In the genomic region with DNA sequence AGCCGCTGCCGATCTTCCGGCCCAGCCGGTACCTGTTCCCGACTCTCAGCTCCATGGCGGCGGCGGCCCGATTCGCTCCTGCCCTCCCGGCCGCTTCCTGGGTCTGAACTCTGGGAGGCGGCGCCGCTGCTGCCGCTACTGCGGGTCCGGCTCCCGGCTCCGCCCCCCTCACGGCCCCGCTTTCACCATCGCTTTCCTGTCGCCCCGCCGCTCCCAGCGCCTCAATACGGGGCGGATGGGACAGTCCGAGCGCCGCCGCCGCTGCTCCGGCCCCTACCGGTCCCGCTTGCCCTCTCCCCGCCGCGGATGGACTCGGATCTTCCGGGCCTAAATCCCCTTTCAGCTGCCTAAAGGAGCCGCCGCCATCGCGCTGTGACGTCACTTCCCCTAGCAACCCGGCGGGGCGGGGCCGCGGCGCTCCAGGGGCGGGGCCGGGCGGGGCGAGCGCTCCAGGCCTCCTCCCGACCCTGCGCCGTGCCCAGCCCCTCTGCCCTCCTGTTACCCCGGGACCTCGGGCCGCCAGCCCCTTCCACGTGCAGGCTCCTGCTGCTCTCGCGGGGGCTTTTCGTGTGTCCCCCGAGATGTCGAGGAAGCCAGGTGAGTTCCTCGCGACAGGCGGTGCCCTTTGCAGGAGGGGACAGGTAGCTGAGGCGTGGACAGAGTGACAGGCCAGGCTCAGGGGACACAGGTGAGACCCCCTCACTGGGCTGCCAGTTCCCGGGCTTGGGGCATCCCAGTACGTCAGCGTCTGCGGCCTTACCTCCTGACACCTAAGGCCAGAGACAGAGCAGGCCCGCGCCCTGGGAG, we compare ENCODE assay signal across 1 cellular context.
A peak's percentile ranks its signal among the peaks of the same experiment; 100 is the strongest.
TF ChIP-seq lines count a peak whose summit lies in the region.

A gene (minus strand): TSS at position 374 of the 807 bp plus-strand sequence. CDS start 319 bp downstream, at position 55.

TF ChIP-seq in K562, 482 proteins besides CTCF, POLR2A, EP300 and RAD21 (continued from another document and continues in another):
- TF ChIP-seq, protein P1, sequence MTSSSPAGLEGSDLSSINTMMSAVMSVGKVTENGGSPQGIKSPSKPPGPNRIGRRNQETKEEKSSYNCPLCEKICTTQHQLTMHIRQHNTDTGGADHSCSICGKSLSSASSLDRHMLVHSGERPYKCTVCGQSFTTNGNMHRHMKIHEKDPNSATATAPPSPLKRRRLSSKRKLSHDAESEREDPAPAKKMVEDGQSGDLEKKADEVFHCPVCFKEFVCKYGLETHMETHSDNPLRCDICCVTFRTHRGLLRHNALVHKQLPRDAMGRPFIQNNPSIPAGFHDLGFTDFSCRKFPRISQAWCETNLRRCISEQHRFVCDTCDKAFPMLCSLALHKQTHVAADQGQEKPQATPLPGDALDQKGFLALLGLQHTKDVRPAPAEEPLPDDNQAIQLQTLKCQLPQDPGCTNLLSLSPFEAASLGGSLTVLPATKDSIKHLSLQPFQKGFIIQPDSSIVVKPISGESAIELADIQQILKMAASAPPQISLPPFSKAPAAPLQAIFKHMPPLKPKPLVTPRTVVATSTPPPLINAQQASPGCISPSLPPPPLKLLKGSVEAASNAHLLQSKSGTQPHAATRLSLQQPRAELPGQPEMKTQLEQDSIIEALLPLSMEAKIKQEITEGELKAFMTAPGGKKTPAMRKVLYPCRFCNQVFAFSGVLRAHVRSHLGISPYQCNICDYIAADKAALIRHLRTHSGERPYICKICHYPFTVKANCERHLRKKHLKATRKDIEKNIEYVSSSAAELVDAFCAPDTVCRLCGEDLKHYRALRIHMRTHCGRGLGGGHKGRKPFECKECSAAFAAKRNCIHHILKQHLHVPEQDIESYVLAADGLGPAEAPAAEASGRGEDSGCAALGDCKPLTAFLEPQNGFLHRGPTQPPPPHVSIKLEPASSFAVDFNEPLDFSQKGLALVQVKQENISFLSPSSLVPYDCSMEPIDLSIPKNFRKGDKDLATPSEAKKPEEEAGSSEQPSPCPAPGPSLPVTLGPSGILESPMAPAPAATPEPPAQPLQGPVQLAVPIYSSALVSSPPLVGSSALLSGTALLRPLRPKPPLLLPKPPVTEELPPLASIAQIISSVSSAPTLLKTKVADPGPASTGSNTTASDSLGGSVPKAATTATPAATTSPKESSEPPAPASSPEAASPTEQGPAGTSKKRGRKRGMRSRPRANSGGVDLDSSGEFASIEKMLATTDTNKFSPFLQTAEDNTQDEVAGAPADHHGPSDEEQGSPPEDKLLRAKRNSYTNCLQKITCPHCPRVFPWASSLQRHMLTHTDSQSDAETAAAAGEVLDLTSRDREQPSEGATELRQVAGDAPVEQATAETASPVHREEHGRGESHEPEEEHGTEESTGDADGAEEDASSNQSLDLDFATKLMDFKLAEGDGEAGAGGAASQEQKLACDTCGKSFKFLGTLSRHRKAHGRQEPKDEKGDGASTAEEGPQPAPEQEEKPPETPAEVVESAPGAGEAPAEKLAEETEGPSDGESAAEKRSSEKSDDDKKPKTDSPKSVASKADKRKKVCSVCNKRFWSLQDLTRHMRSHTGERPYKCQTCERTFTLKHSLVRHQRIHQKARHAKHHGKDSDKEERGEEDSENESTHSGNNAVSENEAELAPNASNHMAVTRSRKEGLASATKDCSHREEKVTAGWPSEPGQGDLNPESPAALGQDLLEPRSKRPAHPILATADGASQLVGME (CRISPR knock-in tag; IDR thresholded peaks at IDR 0.05) = no peak
- TF ChIP-seq, protein P2, sequence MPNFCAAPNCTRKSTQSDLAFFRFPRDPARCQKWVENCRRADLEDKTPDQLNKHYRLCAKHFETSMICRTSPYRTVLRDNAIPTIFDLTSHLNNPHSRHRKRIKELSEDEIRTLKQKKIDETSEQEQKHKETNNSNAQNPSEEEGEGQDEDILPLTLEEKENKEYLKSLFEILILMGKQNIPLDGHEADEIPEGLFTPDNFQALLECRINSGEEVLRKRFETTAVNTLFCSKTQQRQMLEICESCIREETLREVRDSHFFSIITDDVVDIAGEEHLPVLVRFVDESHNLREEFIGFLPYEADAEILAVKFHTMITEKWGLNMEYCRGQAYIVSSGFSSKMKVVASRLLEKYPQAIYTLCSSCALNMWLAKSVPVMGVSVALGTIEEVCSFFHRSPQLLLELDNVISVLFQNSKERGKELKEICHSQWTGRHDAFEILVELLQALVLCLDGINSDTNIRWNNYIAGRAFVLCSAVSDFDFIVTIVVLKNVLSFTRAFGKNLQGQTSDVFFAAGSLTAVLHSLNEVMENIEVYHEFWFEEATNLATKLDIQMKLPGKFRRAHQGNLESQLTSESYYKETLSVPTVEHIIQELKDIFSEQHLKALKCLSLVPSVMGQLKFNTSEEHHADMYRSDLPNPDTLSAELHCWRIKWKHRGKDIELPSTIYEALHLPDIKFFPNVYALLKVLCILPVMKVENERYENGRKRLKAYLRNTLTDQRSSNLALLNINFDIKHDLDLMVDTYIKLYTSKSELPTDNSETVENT (CRISPR knock-in tag; IDR thresholded peaks at IDR 0.05) = peak; percentile 43; the same call in 1 of the 2 replicates
- TF ChIP-seq, protein P3, sequence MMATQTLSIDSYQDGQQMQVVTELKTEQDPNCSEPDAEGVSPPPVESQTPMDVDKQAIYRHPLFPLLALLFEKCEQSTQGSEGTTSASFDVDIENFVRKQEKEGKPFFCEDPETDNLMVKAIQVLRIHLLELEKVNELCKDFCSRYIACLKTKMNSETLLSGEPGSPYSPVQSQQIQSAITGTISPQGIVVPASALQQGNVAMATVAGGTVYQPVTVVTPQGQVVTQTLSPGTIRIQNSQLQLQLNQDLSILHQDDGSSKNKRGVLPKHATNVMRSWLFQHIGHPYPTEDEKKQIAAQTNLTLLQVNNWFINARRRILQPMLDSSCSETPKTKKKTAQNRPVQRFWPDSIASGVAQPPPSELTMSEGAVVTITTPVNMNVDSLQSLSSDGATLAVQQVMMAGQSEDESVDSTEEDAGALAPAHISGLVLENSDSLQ (IDR thresholded peaks at IDR 0.05) = peak; percentile 40
- TF ChIP-seq JUN (IDR thresholded peaks at IDR 0.05; ENCODE audit: borderline replicate concordance, low read depth, low read length) (0 out of 2 replicates have a peak, but pooled peaks have one; percentile 3), JUN (CRISPR knock-in tag; IDR thresholded peaks at IDR 0.05; ENCODE audit: borderline replicate concordance) (no peak), RB1 (IDR thresholded peaks at IDR 0.05; ENCODE audit: low read depth) (peak; percentile 87), PCBP1 (IDR thresholded peaks at IDR 0.05; ENCODE audit: low read depth, low read length, poor library complexity, severe bottlenecking) (no peak), PHF8 (IDR thresholded peaks at IDR 0.05; ENCODE audit: borderline replicate concordance, low read length) (peak; percentile 63; the same call in 1 of the 2 replicates), NFATC3 (IDR thresholded peaks at IDR 0.05) (peak; percentile 93), SMAD4 (CRISPR knock-in tag; conservative IDR thresholded peaks at IDR 0.05) (peak; percentile 54; the same call in 1 of the 2 replicates), SRSF1 (IDR thresholded peaks at IDR 0.05; ENCODE audit: low read depth, low read length) (no peak), ZKSCAN3 (CRISPR knock-in tag; IDR thresholded peaks at IDR 0.05) (no peak), HDAC1 (IDR thresholded peaks at IDR 0.05) (peak in 1 of 2 experiments; percentile 4; a peak in 1 of 4 replicates), LARP7 (IDR thresholded peaks at IDR 0.05) (no peak), POLR2AphosphoS5 (IDR thresholded peaks at IDR 0.05; ENCODE audit: control insufficient read depth, insufficient read depth, low read depth, low read length) (peak; percentile 50; the same call in 1 of the 2 replicates), FOXJ2 (tag; IDR thresholded peaks at IDR 0.05) (peak; percentile 12; the same call in 1 of the 2 replicates), RBFOX2 (IDR thresholded peaks at IDR 0.05; ENCODE audit: low read depth, low read length) (peak; percentile 93), E2F3 (CRISPR knock-in tag; IDR thresholded peaks at IDR 0.05) (no peak), TAF7 (tag; IDR thresholded peaks at IDR 0.05) (peak; percentile 81)
- TF ChIP-seq, protein P4, sequence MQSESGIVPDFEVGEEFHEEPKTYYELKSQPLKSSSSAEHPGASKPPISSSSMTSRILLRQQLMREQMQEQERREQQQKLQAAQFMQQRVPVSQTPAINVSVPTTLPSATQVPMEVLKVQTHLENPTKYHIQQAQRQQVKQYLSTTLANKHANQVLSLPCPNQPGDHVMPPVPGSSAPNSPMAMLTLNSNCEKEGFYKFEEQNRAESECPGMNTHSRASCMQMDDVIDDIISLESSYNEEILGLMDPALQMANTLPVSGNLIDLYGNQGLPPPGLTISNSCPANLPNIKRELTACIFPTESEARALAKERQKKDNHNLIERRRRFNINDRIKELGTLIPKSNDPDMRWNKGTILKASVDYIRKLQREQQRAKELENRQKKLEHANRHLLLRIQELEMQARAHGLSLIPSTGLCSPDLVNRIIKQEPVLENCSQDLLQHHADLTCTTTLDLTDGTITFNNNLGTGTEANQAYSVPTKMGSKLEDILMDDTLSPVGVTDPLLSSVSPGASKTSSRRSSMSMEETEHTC (IDR thresholded peaks at IDR 0.05) = no peak
- TF ChIP-seq, protein P5, sequence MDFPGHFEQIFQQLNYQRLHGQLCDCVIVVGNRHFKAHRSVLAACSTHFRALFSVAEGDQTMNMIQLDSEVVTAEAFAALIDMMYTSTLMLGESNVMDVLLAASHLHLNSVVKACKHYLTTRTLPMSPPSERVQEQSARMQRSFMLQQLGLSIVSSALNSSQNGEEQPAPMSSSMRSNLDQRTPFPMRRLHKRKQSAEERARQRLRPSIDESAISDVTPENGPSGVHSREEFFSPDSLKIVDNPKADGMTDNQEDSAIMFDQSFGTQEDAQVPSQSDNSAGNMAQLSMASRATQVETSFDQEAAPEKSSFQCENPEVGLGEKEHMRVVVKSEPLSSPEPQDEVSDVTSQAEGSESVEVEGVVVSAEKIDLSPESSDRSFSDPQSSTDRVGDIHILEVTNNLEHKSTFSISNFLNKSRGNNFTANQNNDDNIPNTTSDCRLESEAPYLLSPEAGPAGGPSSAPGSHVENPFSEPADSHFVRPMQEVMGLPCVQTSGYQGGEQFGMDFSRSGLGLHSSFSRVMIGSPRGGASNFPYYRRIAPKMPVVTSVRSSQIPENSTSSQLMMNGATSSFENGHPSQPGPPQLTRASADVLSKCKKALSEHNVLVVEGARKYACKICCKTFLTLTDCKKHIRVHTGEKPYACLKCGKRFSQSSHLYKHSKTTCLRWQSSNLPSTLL (IDR thresholded peaks at IDR 0.05) = no peak
- TF ChIP-seq, protein P6, sequence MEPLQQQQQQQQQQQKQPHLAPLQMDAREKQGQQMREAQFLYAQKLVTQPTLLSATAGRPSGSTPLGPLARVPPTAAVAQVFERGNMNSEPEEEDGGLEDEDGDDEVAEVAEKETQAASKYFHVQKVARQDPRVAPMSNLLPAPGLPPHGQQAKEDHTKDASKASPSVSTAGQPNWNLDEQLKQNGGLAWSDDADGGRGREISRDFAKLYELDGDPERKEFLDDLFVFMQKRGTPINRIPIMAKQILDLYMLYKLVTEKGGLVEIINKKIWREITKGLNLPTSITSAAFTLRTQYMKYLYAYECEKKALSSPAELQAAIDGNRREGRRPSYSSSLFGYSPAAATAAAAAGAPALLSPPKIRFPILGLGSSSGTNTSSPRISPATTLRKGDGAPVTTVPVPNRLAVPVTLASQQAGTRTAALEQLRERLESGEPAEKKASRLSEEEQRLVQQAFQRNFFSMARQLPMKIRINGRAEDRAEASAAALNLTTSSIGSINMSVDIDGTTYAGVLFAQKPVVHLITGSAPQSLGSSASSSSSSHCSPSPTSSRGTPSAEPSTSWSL (CRISPR knock-in tag; IDR thresholded peaks at IDR 0.05; ENCODE audit: borderline replicate concordance) = no peak
- TF ChIP-seq, protein P7, sequence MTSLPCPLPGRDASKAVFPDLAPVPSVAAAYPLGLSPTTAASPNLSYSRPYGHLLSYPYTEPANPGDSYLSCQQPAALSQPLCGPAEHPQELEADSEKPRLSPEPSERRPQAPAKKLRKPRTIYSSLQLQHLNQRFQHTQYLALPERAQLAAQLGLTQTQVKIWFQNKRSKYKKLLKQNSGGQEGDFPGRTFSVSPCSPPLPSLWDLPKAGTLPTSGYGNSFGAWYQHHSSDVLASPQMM (CRISPR knock-in tag; IDR thresholded peaks at IDR 0.05) = no peak
- TF ChIP-seq, protein P8, sequence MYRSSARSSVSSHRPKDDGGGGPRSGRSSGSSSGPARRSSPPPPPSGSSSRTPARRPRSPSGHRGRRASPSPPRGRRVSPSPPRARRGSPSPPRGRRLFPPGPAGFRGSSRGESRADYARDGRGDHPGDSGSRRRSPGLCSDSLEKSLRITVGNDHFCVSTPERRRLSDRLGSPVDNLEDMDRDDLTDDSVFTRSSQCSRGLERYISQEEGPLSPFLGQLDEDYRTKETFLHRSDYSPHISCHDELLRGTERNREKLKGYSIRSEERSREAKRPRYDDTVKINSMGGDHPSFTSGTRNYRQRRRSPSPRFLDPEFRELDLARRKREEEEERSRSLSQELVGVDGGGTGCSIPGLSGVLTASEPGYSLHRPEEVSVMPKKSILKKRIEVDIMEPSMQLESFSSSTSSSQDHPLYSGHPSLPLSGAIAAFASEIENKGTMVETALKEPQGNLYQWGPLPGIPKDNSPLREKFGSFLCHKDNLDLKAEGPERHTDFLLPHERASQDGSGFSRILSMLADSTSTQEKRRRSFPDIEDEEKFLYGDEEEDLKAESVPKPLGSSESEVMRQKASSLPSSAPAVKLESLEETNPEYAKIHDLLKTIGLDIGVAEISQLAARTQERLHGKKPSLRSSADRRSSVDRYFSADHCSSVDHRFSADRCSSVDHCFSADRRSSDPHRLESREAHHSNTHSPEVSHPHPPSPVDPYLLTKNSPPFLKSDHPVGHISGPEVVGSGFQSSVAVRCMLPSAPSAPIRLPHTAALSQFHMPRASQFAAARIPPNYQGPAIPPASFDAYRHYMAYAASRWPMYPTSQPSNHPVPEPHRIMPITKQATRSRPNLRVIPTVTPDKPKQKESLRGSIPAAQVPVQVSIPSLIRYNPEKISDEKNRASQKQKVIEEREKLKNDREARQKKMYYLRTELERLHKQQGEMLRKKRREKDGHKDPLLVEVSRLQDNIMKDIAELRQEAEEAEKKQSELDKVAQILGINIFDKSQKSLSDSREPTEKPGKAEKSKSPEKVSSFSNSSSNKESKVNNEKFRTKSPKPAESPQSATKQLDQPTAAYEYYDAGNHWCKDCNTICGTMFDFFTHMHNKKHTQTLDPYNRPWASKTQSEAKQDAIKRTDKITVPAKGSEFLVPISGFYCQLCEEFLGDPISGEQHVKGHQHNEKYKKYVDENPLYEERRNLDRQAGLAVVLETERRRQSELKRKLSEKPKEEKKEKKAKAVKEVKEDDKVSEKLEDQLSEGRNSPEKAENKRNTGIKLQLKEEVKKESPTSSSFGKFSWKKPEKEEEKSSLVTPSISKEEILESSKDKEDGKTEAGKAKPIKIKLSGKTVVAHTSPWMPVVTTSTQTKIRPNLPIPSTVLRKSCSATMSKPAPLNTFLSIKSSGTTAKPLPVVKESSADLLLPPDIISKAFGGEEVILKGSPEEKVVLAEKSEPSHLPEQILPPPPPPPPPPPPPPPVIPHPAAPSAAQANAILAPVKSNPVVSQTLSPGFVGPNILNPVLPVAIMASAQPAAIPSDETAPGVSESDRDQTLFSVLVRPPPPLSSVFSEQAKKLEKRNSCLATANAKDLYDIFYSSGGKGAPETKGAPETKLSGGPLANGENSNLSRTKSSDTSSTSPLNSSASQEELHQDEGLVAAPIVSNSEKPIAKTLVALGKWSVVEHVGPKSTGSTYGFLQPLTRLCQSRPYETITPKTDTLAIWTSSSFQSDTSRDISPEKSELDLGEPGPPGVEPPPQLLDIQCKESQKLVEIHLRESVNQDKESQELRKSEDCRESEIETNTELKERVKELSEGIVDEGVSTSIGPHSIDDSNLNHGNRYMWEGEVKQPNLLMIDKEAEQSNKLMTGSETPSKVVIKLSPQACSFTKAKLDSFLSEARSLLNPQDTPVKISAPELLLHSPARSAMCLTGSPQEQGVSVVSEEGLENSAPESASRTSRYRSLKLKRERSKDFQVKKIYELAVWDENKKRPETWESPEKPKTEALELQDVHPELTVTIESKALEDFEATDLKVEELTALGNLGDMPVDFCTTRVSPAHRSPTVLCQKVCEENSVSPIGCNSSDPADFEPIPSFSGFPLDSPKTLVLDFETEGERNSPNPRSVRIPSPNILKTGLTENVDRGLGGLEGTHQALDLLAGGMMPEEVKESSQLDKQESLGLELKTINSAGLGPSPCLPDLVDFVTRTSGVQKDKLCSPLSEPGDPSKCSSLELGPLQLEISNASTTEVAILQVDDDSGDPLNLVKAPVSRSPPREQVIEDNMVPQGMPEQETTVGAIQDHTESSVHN (IDR thresholded peaks at IDR 0.05; ENCODE audit: borderline replicate concordance in 1 of 2, low read depth in 1 of 2) = peak in 1 of 2 experiments; percentile 100; a peak in 2 of 4 replicates
